In genomic region chr12:15978431-15978950, GRCh38 we compare ENCODE assay signal across 13 cellular contexts.
DNase-seq lines count a peak whose midpoint lies in the region; ATAC-seq, FAIRE-seq and TF ChIP-seq lines count a peak whose summit lies in the region.
"Had no signal": no experiment of that assay in that cellular context is flagged by ENCODE, and none has a peak within 500 bp of the region (broad histone marks: within the 10 kb centered on the region; RNA-seq: fewer than 3 reads in every experiment).

No MANE protein-coding gene starts in this region.

- no peaks in the 10 kb centered on the region for H4K20me1 ChIP-seq in fibroblast of lung (ENCODE audit: control insufficient read depth, extremely low read depth, insufficient read depth, low read length)
- H4K20me1 ChIP-seq in MM.1S (ENCODE audit: insufficient read depth, low read length) = no peaks in the 10 kb centered on the region
- no peaks in the 10 kb centered on the region for H4K20me1 ChIP-seq in neural progenitor cell (ENCODE audit: low read depth)

- peaks cover 28% of the 10 kb centered on the region for H3K4me1 ChIP-seq in fibroblast of lung (ENCODE audit: control insufficient read depth, extremely low read depth, insufficient read depth, low read length)
- no peaks in the 10 kb centered on the region for H3K4me1 ChIP-seq in MM.1S (ENCODE audit: low read length)
- H3K4me1 ChIP-seq in tibial nerve = peaks cover 0 to 35% (median 5%) of the 10 kb centered on the region in 4 donors
- H3K4me1 ChIP-seq in neural progenitor cell = no peaks in the 10 kb centered on the region

- TF ChIP-seq POLR2A in tibial nerve (IDR thresholded peaks at IDR 0.05) = no peak

- peaks cover 2% of the 10 kb centered on the region for H3K36me3 Mint-ChIP-seq in mesothelial cell of epicardium
- peaks cover 12% of the 10 kb centered on the region for H3K36me3 Mint-ChIP-seq in neural progenitor cell

- TF ChIP-seq EP300 in tibial nerve (IDR thresholded peaks at IDR 0.05) = no peak

- H3K79me2 ChIP-seq in fibroblast of lung (ENCODE audit: control insufficient read depth, insufficient read depth, low read length) = no peaks in the 10 kb centered on the region
- H3K79me2 ChIP-seq in MM.1S (ENCODE audit: low read length) = no peaks in the 10 kb centered on the region
- no peaks in the 10 kb centered on the region for H3K79me2 ChIP-seq in neural progenitor cell (ENCODE audit: low read depth)

- no peaks in the 10 kb centered on the region for H3K27me3 Mint-ChIP-seq in mesothelial cell of epicardium (ENCODE audit: low read depth)
- H3K27me3 Mint-ChIP-seq in neural progenitor cell (ENCODE audit: insufficient read depth, low read depth) = no peaks in the 10 kb centered on the region
- H3K27me3 Mint-ChIP-seq: effector memory CD8-positive, alpha-beta T cell had no signal

- FAIRE-seq in RCC 7860 (lab: Jason Lieb, UNC) = peak; percentile 40

- H3K4me3 ChIP-seq in AG10803 (ENCODE audit: low read length) = no peak overlapping the region
- no peak overlapping the region for H3K4me3 ChIP-seq in fibroblast of lung (replicated peaks in 1 of 4; ENCODE audit: control extremely low read depth in 1 of 4, insufficient read depth in 1 of 4, low read depth in 3 of 4, low read length in 4 of 4)
- no peak overlapping the region for H3K4me3 ChIP-seq in MM.1S (ENCODE audit: low read length)
- no peak overlapping the region for H3K4me3 ChIP-seq in tibial nerve
- H3K4me3 ChIP-seq in neural progenitor cell = no peak overlapping the region

- H3K9me3 ChIP-seq in fibroblast of lung (ENCODE audit: control insufficient read depth, insufficient read depth, low read depth, low read length) (no peaks in the 10 kb centered on the region), MM.1S (replicated peaks; ENCODE audit: insufficient read depth, low read length) (no peaks in the 10 kb centered on the region), tibial nerve (no peaks in the 10 kb centered on the region), neural progenitor cell (ENCODE audit: low read depth) (no peaks in the 10 kb centered on the region)

- 49 to 51% methylated on average over 4 of the region's 4 CpGs for WGBS in tibial nerve, 2 donors

- H3K9me2 ChIP-seq in MM.1S (replicated peaks; ENCODE audit: insufficient read depth, low read length) = no peaks in the 10 kb centered on the region

- DNase-seq in AG10803 (ENCODE audit: low read depth) (peak; percentile 57), RCC 7860 (ENCODE audit: low spot score) (peak; percentile 78), fibroblast of lung (ENCODE audit: low read depth in 2 of 2) (peak; percentile 53 to 90), mesothelial cell of epicardium (ENCODE audit: low spot score in 2 of 2, unreplicated experiment in 2 of 2) (no peak), MM.1S (no peak), tibial nerve (ENCODE audit: low spot score in 2 of 2) (no peak), neural progenitor cell (ENCODE audit: low spot score) (no peak)
- DNase-seq: effector memory CD8-positive, alpha-beta T cell; NCI-H446 had no signal

- H3K27ac Mint-ChIP-seq in mesothelial cell of epicardium (peak overlapping the region; percentile 76), neural progenitor cell (no peak overlapping the region)
- H3K27ac Mint-ChIP-seq: activated T-cell treated with anti-CD3 and anti-CD28 coated beads, Interleukin-2, amount 50 U/mL, for 72 hours; T-helper 2 cell treated with Interferon-gamma antibody and Interleukin-4, amounts not matched to agents 5 μg/mL and 100 μg/mL, for 36 hours had no signal

- H3K4me3 Mint-ChIP-seq in mesothelial cell of epicardium = no peak overlapping the region
- H3K4me3 Mint-ChIP-seq in neural progenitor cell = no peak overlapping the region
- H3K4me3 Mint-ChIP-seq: activated T-cell treated with anti-CD3 and anti-CD28 coated beads, Interleukin-2, amount 50 U/mL, for 72 hours; effector memory CD8-positive, alpha-beta T cell; T-helper 2 cell treated with Interferon-gamma antibody and Interleukin-4, amounts not matched to agents 5 μg/mL and 100 μg/mL, for 36 hours had no signal

- H2AFZ ChIP-seq in fibroblast of lung (ENCODE audit: low read length) (no peak overlapping the region), MM.1S (ENCODE audit: low read length) (no peak overlapping the region), neural progenitor cell (replicated peaks) (no peak overlapping the region)

- H3K4me2 ChIP-seq in fibroblast of lung (ENCODE audit: extremely low read depth, insufficient read depth, low read length) (peak overlapping the region; percentile 89), MM.1S (ENCODE audit: low read depth, low read length) (no peak overlapping the region), neural progenitor cell (no peak overlapping the region)

- H3K27ac ChIP-seq in fibroblast of lung (ENCODE audit: insufficient read depth, low read length) (peak overlapping the region; percentile 27), MM.1S (ENCODE audit: low read length) (no peak overlapping the region), tibial nerve (peak overlapping the region in 1 of 4 donors; percentile 9), neural progenitor cell (no peak overlapping the region)
- H3K27ac ChIP-seq: C4-2B had no signal

- H3K27me3 ChIP-seq in fibroblast of lung (ENCODE audit: control insufficient read depth, insufficient read depth, low read length) (no peaks in the 10 kb centered on the region), MM.1S (replicated peaks; ENCODE audit: insufficient read depth, low read length) (no peaks in the 10 kb centered on the region), tibial nerve (no peaks in the 10 kb centered on the region), neural progenitor cell (no peaks in the 10 kb centered on the region)

- TF ChIP-seq CTCF in AG10803 (conservative IDR thresholded peaks at IDR 0.05; ENCODE audit: low read length) = no peak
- TF ChIP-seq CTCF in fibroblast of lung (conservative IDR thresholded peaks at IDR 0.05 in 1 of 2, IDR thresholded peaks at IDR 0.05 in 1 of 2; ENCODE audit: low read depth in 1 of 2, low read length in 2 of 2) = no peak
- TF ChIP-seq CTCF in mesothelial cell of epicardium (IDR thresholded peaks at IDR 0.05; ENCODE audit: unreplicated experiment) = no peak
- no peak for TF ChIP-seq CTCF in MM.1S (IDR thresholded peaks at IDR 0.05; ENCODE audit: low read length)
- TF ChIP-seq CTCF in tibial nerve (IDR thresholded peaks at IDR 0.05) = no peak
- no peak for TF ChIP-seq CTCF in neural progenitor cell (IDR thresholded peaks at IDR 0.05)

- H3K36me3 ChIP-seq in fibroblast of lung (ENCODE audit: control insufficient read depth, insufficient read depth, low read length) (no peaks in the 10 kb centered on the region), MM.1S (replicated peaks; ENCODE audit: insufficient read depth, low read length) (no peaks in the 10 kb centered on the region; the same call in 1 of the 2 replicates), tibial nerve (peaks cover 0 to 15% (median 0%) of the 10 kb centered on the region in 3 donors), neural progenitor cell (no peaks in the 10 kb centered on the region)

- H3K9me3 Mint-ChIP-seq in mesothelial cell of epicardium (no peaks in the 10 kb centered on the region), neural progenitor cell (no peaks in the 10 kb centered on the region)
- H3K9me3 Mint-ChIP-seq: activated T-cell treated with anti-CD3 and anti-CD28 coated beads, Interleukin-2, amount 50 U/mL, for 72 hours; effector memory CD8-positive, alpha-beta T cell; T-helper 2 cell treated with Interferon-gamma antibody and Interleukin-4, amounts not matched to agents 5 μg/mL and 100 μg/mL, for 36 hours had no signal

- no peak overlapping the region for H3K9ac ChIP-seq in fibroblast of lung (ENCODE audit: insufficient read depth, low read length)
- no peak overlapping the region for H3K9ac ChIP-seq in MM.1S (ENCODE audit: low read length)
- H3K9ac ChIP-seq in neural progenitor cell = no peak overlapping the region

- H3K4me1 Mint-ChIP-seq in mesothelial cell of epicardium (peaks cover 51% of the 10 kb centered on the region), neural progenitor cell (peaks cover 7% of the 10 kb centered on the region)

- no peak for ATAC-seq in HG03432 (IDR thresholded peaks at IDR 0.05; ENCODE audit: unreplicated experiment)
- ATAC-seq: activated T-cell treated with anti-CD3 and anti-CD28 coated beads, Interleukin-2, amount 50 U/mL, for 72 hours; effector memory CD8-positive, alpha-beta T cell had no signal

- H3F3A ChIP-seq in MM.1S (ENCODE audit: insufficient read depth, low read length) (0 out of 2 replicates have a peak, but pooled peaks cover 2% of the 10 kb centered on the region), neural progenitor cell (ENCODE audit: low read depth) (no peaks in the 10 kb centered on the region)

Comparison
In these comparisons a context has a peak if more than half of its experiments do, and no peak if none do; other contexts are left out.
1. DNase-seq: peak in AG10803 (single experiment), RCC 7860 (single experiment) and fibroblast of lung (2 of 2); none in mesothelial cell of epicardium (0 of 2), MM.1S (single experiment), tibial nerve (0 of 2) and neural progenitor cell (single experiment).